In genomic region chr18:49016648-49017539, GRCh38 we compare ENCODE assay signal across 8 cellular contexts.
DNase-seq lines count a peak whose midpoint lies in the region; ATAC-seq and TF ChIP-seq lines count a peak whose summit lies in the region.

No MANE protein-coding gene starts in this region.

- in situ Hi-C loops in KBM-7 (cut with MboI; ENCODE audit: low pct_unique_long_range_greater_than_20kb, low sequenced_read_pairs): no loop called here

- intact Hi-C loops in ovary (cut with DNase I): no loop called here

- peaks cover 8% of the 10 kb centered on the region for H3K27me3 Mint-ChIP-seq in endothelial cell (ENCODE audit: unreplicated experiment)

- no peaks in the 10 kb centered on the region for H3K27me3 ChIP-seq in ovary

- no peaks in the 10 kb centered on the region for H3K36me3 ChIP-seq in ovary

- no peak for TF ChIP-seq EP300 in ovary (IDR thresholded peaks at IDR 0.05)

- peak overlapping the region; percentile 7 for H3K27ac ChIP-seq in epithelial cell of prostate
- no peak overlapping the region for H3K27ac ChIP-seq in ovary

- H3K4me1 Mint-ChIP-seq in endothelial cell (ENCODE audit: unreplicated experiment): no peaks in the 10 kb centered on the region

- TF ChIP-seq CTCF in ovary (IDR thresholded peaks at IDR 0.05): no peak
- no peak for TF ChIP-seq CTCF in endothelial cell (IDR thresholded peaks at IDR 0.05; ENCODE audit: unreplicated experiment)

- no peak for ATAC-seq in HG03159 (IDR thresholded peaks at IDR 0.05; ENCODE audit: unreplicated experiment)
- no peak for ATAC-seq in HG03469 (IDR thresholded peaks at IDR 0.05; ENCODE audit: unreplicated experiment)

- H3K4me1 ChIP-seq in ovary (ENCODE audit: insufficient read depth): peaks cover 6% of the 10 kb centered on the region

- no peak overlapping the region for H3K4me3 ChIP-seq in ovary

- WGBS in ovary, 3 donors: 31 to 40% (median 35%) methylated on average over 21 of the region's 21 CpGs

- H3K36me3 Mint-ChIP-seq in endothelial cell (ENCODE audit: low read depth, unreplicated experiment): no peaks in the 10 kb centered on the region

- no peak overlapping the region for H3K4me3 Mint-ChIP-seq in endothelial cell (ENCODE audit: unreplicated experiment)

- peak; percentile 94 for DNase-seq in EH (ENCODE audit: low read depth)
- peak; percentile 34 for DNase-seq in NCI-H2227 treated with DMSO at 0.1 percent for 48 hours (lab: John Stamatoyannopoulos, UW)
- DNase-seq in epithelial cell of prostate (ENCODE audit: low read depth, low spot score): peak; percentile 26
- DNase-seq in ovary: peak in 4 of 5 donors; percentile 30 to 63 (median 50)
- no peak for DNase-seq in endothelial cell (ENCODE audit: low spot score)
- no peak for DNase-seq in KBM-7

- H3K27ac Mint-ChIP-seq in endothelial cell (ENCODE audit: unreplicated experiment): no peak overlapping the region

- no peaks in the 10 kb centered on the region for H3K9me3 Mint-ChIP-seq in endothelial cell (ENCODE audit: unreplicated experiment)

- no peak for TF ChIP-seq POLR2A in ovary (IDR thresholded peaks at IDR 0.05)

- no peaks in the 10 kb centered on the region for H3K9me3 ChIP-seq in ovary

Comparison
In these comparisons a context has a peak if more than half of its experiments do, and no peak if none do; other contexts are left out.
1. DNase-seq: peak in EH (single experiment), NCI-H2227 treated with DMSO at 0.1 percent for 48 hours (single experiment), epithelial cell of prostate (single experiment) and ovary (4 of 5); none in endothelial cell (single experiment) and KBM-7 (single experiment).